ENCODE assay signal across 9 cellular contexts in genomic region chr3:129313415-129313982, GRCh38. TPM values are rescaled to one million over a fixed set of nuclear protein-coding genes. Genes with fewer than 3 reads are reported as not detected.
DNase-seq lines count a peak whose midpoint lies in the region; ATAC-seq and TF ChIP-seq lines count a peak whose summit lies in the region.
"Had no signal": no experiment of that assay in that cellular context is flagged by ENCODE, and none has a peak within 500 bp of the region (broad histone marks: within the 10 kb centered on the region; RNA-seq: fewer than 3 reads in every experiment).

No MANE protein-coding gene starts in this region.

- H3K36me3 Mint-ChIP-seq in type B pancreatic cell, result peaks cover 3% of the 10 kb centered on the region

- ATAC-seq in heart right ventricle, result no peak
- ATAC-seq in left cardiac atrium, result no peak

- intact Hi-C loops in heart right ventricle (cut with DNase I) (loop anchor here in 3 of 10 donors (2.0 to 10.0 kb wide), 3 partner anchors 35 to 339 kb away; partner anchors contain the start of gene HMCES (in 2 of the 3)), left cardiac atrium (cut with DNase I) (no loop called here)

- no peaks in the 10 kb centered on the region for H3K36me3 ChIP-seq in heart right ventricle
- H3K36me3 ChIP-seq: neutrophil had no signal

- H3K27ac ChIP-seq in heart right ventricle, result peak overlapping the region in 8 of 10 donors; percentile 22 to 98 (median 90)

- no peaks in the 10 kb centered on the region for H3K9me3 Mint-ChIP-seq in type B pancreatic cell

- peak overlapping the region; percentile 88 for H3K27ac Mint-ChIP-seq in type B pancreatic cell

- TF ChIP-seq CTCF in heart right ventricle (IDR thresholded peaks at IDR 0.05) (no peak), type B pancreatic cell (conservative IDR thresholded peaks at IDR 0.05) (no peak)

- no peaks in the 10 kb centered on the region for H3K27me3 Mint-ChIP-seq in type B pancreatic cell

- WGBS in heart right ventricle, 2 donors, result 43 to 71% methylated on average over 1 of the region's 1 CpG

- H3K4me1 Mint-ChIP-seq in type B pancreatic cell (ENCODE audit: unreplicated experiment), result peaks cover 7% of the 10 kb centered on the region

- no peak for DNase-seq in heart right ventricle
- no peak for DNase-seq in left cardiac atrium
- DNase-seq in activated CD8-positive, alpha-beta memory T cell treated with anti-CD3 and anti-CD28 coated beads, Interleukin-2, amount 50 U/mL, for 48 hours, result peak; percentile 57
- DNase-seq in left kidney (ENCODE audit: low read depth, low spot score), result peak; percentile 32
- DNase-seq in type B pancreatic cell (ENCODE audit: extremely low spot score, unreplicated experiment), result peak; percentile 69
- no peak for DNase-seq in superior temporal gyrus (ENCODE audit: extremely low spot score)
- no peak for DNase-seq in GM19240 (ENCODE audit: insufficient read length, low spot score)
- no peak for DNase-seq in EL

- no peaks in the 10 kb centered on the region for H3K27me3 ChIP-seq in heart right ventricle
- H3K27me3 ChIP-seq: neutrophil had no signal

- peak overlapping the region; percentile 90 for H3K4me3 Mint-ChIP-seq in type B pancreatic cell

- H3K4me1 ChIP-seq in heart right ventricle, result peaks cover 6 to 36% (median 20%) of the 10 kb centered on the region in 9 donors

- H3K9me3 ChIP-seq in heart right ventricle, result no peaks in the 10 kb centered on the region
- H3K9me3 ChIP-seq: neutrophil had no signal

- H3K4me3 ChIP-seq in heart right ventricle, result peak overlapping the region in 2 of 10 donors; percentile 84 to 95

RNA-seq across cellular contexts. Expression of gene HMCES, which starts 34.8 kb away (rescaled TPM):
- total RNA-seq in heart right ventricle (10 to 100 TPM; 38.1 to 56.1 (median 44.5) TPM), left cardiac atrium (10 to 100 TPM; 44.6 to 46.7 TPM), type B pancreatic cell (ENCODE audit: low replicate concordance) (33.2 and 34.9 TPM in 2 replicates)
- polyA plus RNA-seq in heart right ventricle, result 10 to 100 TPM; 24.1 to 37.6 TPM

Comparison
In these comparisons a context has a peak if more than half of its experiments do, and no peak if none do; other contexts are left out.
1. DNase-seq: peak in activated CD8-positive, alpha-beta memory T cell treated with anti-CD3 and anti-CD28 coated beads, Interleukin-2, amount 50 U/mL, for 48 hours (single experiment), left kidney (single experiment) and type B pancreatic cell (single experiment); none in heart right ventricle (0 of 2), left cardiac atrium (single experiment), superior temporal gyrus (single experiment), GM19240 (single experiment) and EL (single experiment).